ENCODE assay signal across 9 cellular contexts in the genomic region with DNA sequence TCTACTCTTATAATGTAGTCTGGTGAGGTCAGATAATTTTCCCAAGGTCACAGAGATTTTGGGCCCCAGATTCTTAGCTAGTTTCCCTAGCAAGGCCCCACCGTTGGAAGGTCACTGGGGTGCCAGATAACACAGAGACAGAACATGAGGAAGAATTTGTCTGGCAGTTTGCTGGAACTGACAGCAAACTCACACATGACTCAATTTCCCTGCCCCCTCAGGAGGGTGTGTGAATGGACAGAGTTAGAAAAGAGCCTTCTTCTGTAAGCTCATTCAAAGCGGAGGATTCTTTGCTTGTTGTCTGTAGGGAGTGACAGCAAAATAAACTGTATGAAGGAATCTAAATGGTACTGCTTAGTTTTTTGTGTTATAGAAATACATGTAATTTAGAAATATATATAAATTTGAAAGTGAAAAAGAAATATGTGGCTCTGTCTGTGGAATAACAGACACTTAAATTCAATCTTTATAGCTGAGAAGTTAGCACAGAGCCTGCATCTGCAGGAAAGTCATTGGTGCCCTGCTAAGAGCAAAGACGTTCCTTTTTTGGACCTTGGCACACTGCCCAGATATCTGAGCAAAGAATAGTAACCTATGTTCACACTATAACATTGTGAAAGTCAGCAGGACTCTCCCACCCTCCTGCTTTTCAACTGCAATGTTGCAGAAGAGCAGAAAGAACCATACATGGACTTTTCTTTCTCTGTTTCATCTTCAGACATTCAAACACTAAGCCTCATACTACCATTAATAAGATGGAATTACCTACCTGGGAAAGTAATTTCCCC. TPM values are rescaled to one million over a fixed set of nuclear protein-coding genes. Genes with fewer than 3 reads are reported as not detected.
DNase-seq lines count a peak whose midpoint lies in the region; ATAC-seq, FAIRE-seq and TF ChIP-seq lines count a peak whose summit lies in the region.
"Had no signal": no experiment of that assay in that cellular context is flagged by ENCODE, and none has a peak within 500 bp of the region (broad histone marks: within the 10 kb centered on the region; RNA-seq: fewer than 3 reads in every experiment).

No MANE protein-coding gene starts in this region.

- no peaks in the 10 kb centered on the region for H3K27me3 Mint-ChIP-seq in T-cell
- peaks cover 6 to 16% (median 12%) of the 10 kb centered on the region in 3 donors for H3K27me3 Mint-ChIP-seq in immature natural killer cell (ENCODE audit: low read depth in 3 of 3)
- no peaks in the 10 kb centered on the region for H3K27me3 Mint-ChIP-seq in effector memory CD8-positive, alpha-beta T cell

- H3K4me3 Mint-ChIP-seq in T-cell, result peak overlapping the region; percentile 91 to 98 (median 94)
- H3K4me3 Mint-ChIP-seq in immature natural killer cell, result peak overlapping the region in 2 of 5 donors; percentile 36 to 91
- peak overlapping the region in 1 of 2 donors; percentile 93 for H3K4me3 Mint-ChIP-seq in effector memory CD8-positive, alpha-beta T cell

- no peak for TF ChIP-seq POLR2A in GM12891 (IDR thresholded peaks at IDR 0.05; ENCODE audit: low read depth, low read length)

- ATAC-seq in GM18868 (IDR thresholded peaks at IDR 0.05; ENCODE audit: unreplicated experiment) (peak; percentile 17), T-cell (replicated peaks in 1 of 4) (no peak), HG03342 (IDR thresholded peaks at IDR 0.05; ENCODE audit: unreplicated experiment) (no peak), HG03565 (IDR thresholded peaks at IDR 0.05; ENCODE audit: unreplicated experiment) (no peak)
- ATAC-seq in effector memory CD8-positive, alpha-beta T cell (replicated peaks), result no peak

- POLR2A ChIA-PET in T-cell (lab: Charles Lee), result interaction anchor here (0.5 to 1.2 kb wide), 2 partner anchors 9 to 1637 kb away, joined by 3 to 7 read pairs; a partner anchor contains a TSS

- FAIRE-seq in GM12891 (lab: Jason Lieb, UNC), result no peak

- no peak overlapping the region for H3K27ac Mint-ChIP-seq in T-cell
- peak overlapping the region in 4 of 6 donors; percentile 26 to 55 (median 40) for H3K27ac Mint-ChIP-seq in immature natural killer cell
- H3K27ac Mint-ChIP-seq in effector memory CD8-positive, alpha-beta T cell, result peak overlapping the region in 1 of 2 donors; percentile 54

- H3K36me3 Mint-ChIP-seq in T-cell (peaks cover 8% of the 10 kb centered on the region), immature natural killer cell (peaks cover 0 to 5% (median 0%) of the 10 kb centered on the region in 3 donors)
- H3K36me3 Mint-ChIP-seq in effector memory CD8-positive, alpha-beta T cell (ENCODE audit: insufficient read depth), result peaks cover 44% of the 10 kb centered on the region

- DNase-seq in Ammon's horn (ENCODE audit: low spot score) (peak; percentile 24), T-cell (no peak), immature natural killer cell (no peak), GM12891 (ENCODE audit: insufficient read length, low spot score) (no peak)
- DNase-seq in effector memory CD8-positive, alpha-beta T cell, result no peak
- DNase-seq: KG1 had no signal

- H3K4me1 Mint-ChIP-seq in T-cell (peaks cover 39 to 64% (median 60%) of the 10 kb centered on the region in 3 donors), immature natural killer cell (peaks cover 44 to 59% of the 10 kb centered on the region in 2 donors)
- H3K4me1 Mint-ChIP-seq in effector memory CD8-positive, alpha-beta T cell (ENCODE audit: low read depth in 2 of 2), result peaks cover 19 to 45% of the 10 kb centered on the region in 2 donors

- H3K9me3 Mint-ChIP-seq in T-cell (no peaks in the 10 kb centered on the region), immature natural killer cell (no peaks in the 10 kb centered on the region)
- no peaks in the 10 kb centered on the region for H3K9me3 Mint-ChIP-seq in effector memory CD8-positive, alpha-beta T cell

- CTCF ChIA-PET in T-cell (lab: Charles Lee), result interaction anchor here (0.6 to 1.0 kb wide), 3 partner anchors 109 to 1538 kb away, joined by 3 read pairs; no protein-coding TSS in a partner anchor

TF ChIP-seq in GM12891, 5 proteins besides CTCF, POLR2A, EP300 and RAD21:
- TF ChIP-seq PAX5 (IDR thresholded peaks at IDR 0.05; ENCODE audit: insufficient read depth, low read length, severe bottlenecking) (no peak), POU2F2 (IDR thresholded peaks at IDR 0.05; ENCODE audit: low read depth, low read length) (no peak), SPI1 (IDR thresholded peaks at IDR 0.05; ENCODE audit: low read depth, low read length) (no peak), POLR2AphosphoS5 (IDR thresholded peaks at IDR 0.05; ENCODE audit: low read depth, low read length) (no peak), TAF1 (IDR thresholded peaks at IDR 0.05; ENCODE audit: low read depth, low read length) (no peak)
TF ChIP-seq in GM12891: peak in this region for 0.

RNA-seq across cellular contexts. Expression of a gene that starts 2.1 kb away (rescaled TPM):
- 10 to 100 TPM; 78.9 to 96.3 (median 87.3) TPM for total RNA-seq in T-cell
- 100 to 1,000 TPM; 223 to 320 (median 236) TPM for polyA plus RNA-seq in immature natural killer cell
- 224 TPM for polyA plus RNA-seq in GM12891 (2012; ENCODE audit: low read depth, missing spikeins)

RNA-seq across cellular contexts. Expression of a gene that starts 2.5 kb away (rescaled TPM):
- 10 to 100 TPM in 3 of 5 donors, 1 to 10 TPM in 2; 8.5 to 19.0 (median 11.5) TPM for total RNA-seq in T-cell
- polyA plus RNA-seq in immature natural killer cell, result 1 to 10 TPM; 4.3 to 7.7 (median 5.6) TPM
- 1.9 TPM for polyA plus RNA-seq in GM12891 (2012; ENCODE audit: low read depth, missing spikeins)

Comparison
In these comparisons a context has a peak if more than half of its experiments do, and no peak if none do; other contexts are left out.
1. H3K27ac Mint-ChIP-seq: peak in immature natural killer cell (4 of 6); none in T-cell (0 of 2).